ENCODE assay signal across 32 cellular contexts in genomic region chr3:193507566-193507965, GRCh38. TPM values are rescaled to one million over a fixed set of nuclear protein-coding genes. Genes with fewer than 3 reads are reported as not detected.
"Had no signal": no experiment of that assay in that cellular context is flagged by ENCODE, and none has a peak within 500 bp of the region (broad histone marks: within the 10 kb centered on the region; RNA-seq: fewer than 3 reads in every experiment).

No MANE protein-coding gene starts in this region.

- DNase-seq: activated CD4-positive, alpha-beta T cell treated with anti-CD3 and anti-CD28 coated beads for 48 hours; activated CD4-positive, alpha-beta T cell treated with anti-CD3 and anti-CD28 coated beads, Interleukin-2, amount 50 U/mL, for 48 hours; activated CD8-positive, alpha-beta memory T cell treated with anti-CD3 and anti-CD28 coated beads, Interleukin-2, amount 50 U/mL, for 48 hours; activated naive CD8-positive, alpha-beta T cell treated with anti-CD3 and anti-CD28 coated beads, Interleukin-2, amount 50 U/mL, for 24 hours; activated T-cell treated with anti-CD3 and anti-CD28 coated beads, Interleukin-2, amount 50 U/mL, for 24 hours; body of pancreas; cerebellar nuclear complex; colonic mucosa; effector CD8-positive, alpha-beta T cell; erythroblast; gastrocnemius medialis; glutamatergic neuron; islet precursor cell; left colon; midbrain; naive thymus-derived CD4-positive, alpha-beta T cell; pancreas; retina; sigmoid colon; stimulated activated CD4-positive, alpha-beta T cell treated with anti-CD3 and anti-CD28 coated beads, Interleukin-2, amount 100 ng/mL, for 48 hours; stimulated activated naive CD8-positive, alpha-beta T cell treated with anti-CD3 and anti-CD28 coated beads, Interleukin-15, Interleukin-2, amounts not matched to agents 100 U/mL and 50 U/mL, for 24 hours; SW 1271; T-helper 17 cell; T1000; testis; WERI-Rb-1 had no signal

- FAIRE-seq: pancreas had no signal

- H3K36me3 Mint-ChIP-seq: activated naive CD4-positive, alpha-beta T cell treated with anti-CD3 and anti-CD28 coated beads, Interleukin-2, amount 50 U/mL, for 24 hours had no signal

- H3K4me3 Mint-ChIP-seq: activated naive CD4-positive, alpha-beta T cell treated with anti-CD3 and anti-CD28 coated beads, Interleukin-2, amount 50 U/mL, for 24 hours; activated naive CD8-positive, alpha-beta T cell treated with anti-CD3 and anti-CD28 coated beads, Interleukin-2, amount 50 U/mL, for 24 hours; activated T-cell treated with anti-CD3 and anti-CD28 coated beads, Interleukin-2, amount 50 U/mL, for 24 hours; naive thymus-derived CD4-positive, alpha-beta T cell; T-helper 17 cell had no signal

- H3K27me3 Mint-ChIP-seq: activated naive CD4-positive, alpha-beta T cell treated with anti-CD3 and anti-CD28 coated beads, Interleukin-2, amount 50 U/mL, for 24 hours; activated T-cell treated with anti-CD3 and anti-CD28 coated beads, Interleukin-2, amount 50 U/mL, for 24 hours had no signal

- H3K36me3 ChIP-seq: cardiac muscle cell, colonic mucosa, gastrocnemius medialis, pancreas, prostate gland, sigmoid colon, upper lobe of left lung, WERI-Rb-1 had no signal

- H3K27me3 ChIP-seq: body of pancreas, cardiac muscle cell, colonic mucosa, gastrocnemius medialis, pancreas, sigmoid colon, testis, upper lobe of left lung had no signal

- H3K27ac Mint-ChIP-seq: activated naive CD4-positive, alpha-beta T cell treated with anti-CD3 and anti-CD28 coated beads, Interleukin-2, amount 50 U/mL, for 24 hours; activated naive CD8-positive, alpha-beta T cell treated with anti-CD3 and anti-CD28 coated beads, Interleukin-2, amount 50 U/mL, for 24 hours; activated T-cell treated with anti-CD3 and anti-CD28 coated beads, Interleukin-2, amount 50 U/mL, for 24 hours; naive thymus-derived CD4-positive, alpha-beta T cell; T-helper 17 cell had no signal

- ATAC-seq: activated CD4-positive, CD25-positive, alpha-beta regulatory T cell treated with anti-CD3 and anti-CD28 coated beads, Interleukin-2, amount 50 U/mL, for 24 hours; activated naive CD8-positive, alpha-beta T cell treated with anti-CD3 and anti-CD28 coated beads, Interleukin-2, amount 50 U/mL, for 24 hours; body of pancreas; gastrocnemius medialis; left colon; naive thymus-derived CD4-positive, alpha-beta T cell; pancreas; stimulated activated naive CD8-positive, alpha-beta T cell treated with anti-CD3 and anti-CD28 coated beads, Interleukin-15, Interleukin-2, amounts not matched to agents 100 U/mL and 50 U/mL, for 24 hours; T-helper 17 cell had no signal

- H3K9me3 Mint-ChIP-seq: activated naive CD4-positive, alpha-beta T cell treated with anti-CD3 and anti-CD28 coated beads, Interleukin-2, amount 50 U/mL, for 24 hours; activated naive CD8-positive, alpha-beta T cell treated with anti-CD3 and anti-CD28 coated beads, Interleukin-2, amount 50 U/mL, for 24 hours; activated T-cell treated with anti-CD3 and anti-CD28 coated beads, Interleukin-2, amount 50 U/mL, for 24 hours; naive thymus-derived CD4-positive, alpha-beta T cell had no signal

- H3K4me3 ChIP-seq: body of pancreas, cardiac muscle cell, colonic mucosa, gastrocnemius medialis, pancreas, prostate gland, sigmoid colon, testis had no signal

- H3K4me1 Mint-ChIP-seq: activated naive CD4-positive, alpha-beta T cell treated with anti-CD3 and anti-CD28 coated beads, Interleukin-2, amount 50 U/mL, for 24 hours; activated naive CD8-positive, alpha-beta T cell treated with anti-CD3 and anti-CD28 coated beads, Interleukin-2, amount 50 U/mL, for 24 hours; naive thymus-derived CD4-positive, alpha-beta T cell; T-helper 17 cell had no signal

RNA-seq across cellular contexts. Expression of gene ATP13A4, which starts 47.1 kb away (rescaled TPM):
- total RNA-seq: dermis microvascular lymphatic vessel endothelial cell had no signal
